1 cellular context compared by ENCODE assay signal in the genomic region with DNA sequence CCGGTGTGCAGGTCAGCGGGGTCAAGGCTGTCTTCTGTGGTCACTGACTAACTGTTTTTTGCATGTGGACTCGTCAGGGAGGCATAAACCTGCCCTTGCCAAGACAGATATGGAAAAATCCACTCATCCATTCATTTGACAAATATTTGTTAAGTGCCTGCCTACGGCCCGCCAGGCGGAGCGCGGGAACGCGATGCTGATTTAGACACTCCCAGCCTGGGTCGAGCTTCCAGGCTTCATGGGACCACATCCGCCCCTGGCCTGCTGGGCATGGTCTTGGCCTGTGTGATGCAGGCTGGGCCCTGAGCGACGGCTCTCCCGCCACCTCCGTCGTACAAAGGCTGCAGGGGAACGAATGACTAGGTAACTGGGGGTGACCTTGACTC.
TF ChIP-seq lines count a peak whose summit lies in the region.

No MANE protein-coding gene starts in this region.

TF ChIP-seq in HepG2, 621 proteins besides CTCF, POLR2A, EP300 and RAD21 (continued from another document and continues in another):
- 0 out of 2 replicates have a peak, but pooled peaks have one; percentile 48 for TF ChIP-seq ZNF280D (CRISPR knock-in tag; IDR thresholded peaks at IDR 0.05)
- peak; percentile 69; the same call in 1 of the 2 replicates for TF ChIP-seq KLF11 (CRISPR knock-in tag; IDR thresholded peaks at IDR 0.05)
- TF ChIP-seq SRSF9 (IDR thresholded peaks at IDR 0.05; ENCODE audit: borderline replicate concordance, insufficient read depth, low read depth, low read length, poor library complexity, severe bottlenecking) = no peak
- 0 out of 2 replicates have a peak, but pooled peaks have one; percentile 41 for TF ChIP-seq KDM6A (CRISPR knock-in tag; IDR thresholded peaks at IDR 0.05; ENCODE audit: low read depth)
- peak; percentile 25; the same call in 1 of the 2 replicates for TF ChIP-seq SP5 (CRISPR knock-in tag; IDR thresholded peaks at IDR 0.05; ENCODE audit: borderline replicate concordance, low read depth)
- peak; percentile 57; the same call in 1 of the 2 replicates for TF ChIP-seq ELF3 (CRISPR knock-in tag; IDR thresholded peaks at IDR 0.05)
- peak; percentile 89 for TF ChIP-seq RFXAP (CRISPR knock-in tag; IDR thresholded peaks at IDR 0.05; ENCODE audit: borderline replicate concordance)
- 0 out of 2 replicates have a peak, but pooled peaks have one; percentile 21 for TF ChIP-seq STAG1 (CRISPR knock-in tag; IDR thresholded peaks at IDR 0.05)
- TF ChIP-seq SMAD3 (CRISPR knock-in tag; IDR thresholded peaks at IDR 0.05) = peak; percentile 67; the same call in 1 of the 2 replicates
- peak in 1 of 2 experiments; percentile 20; a peak in 1 of 4 replicates for TF ChIP-seq HMGXB4 (CRISPR knock-in tag; IDR thresholded peaks at IDR 0.05; ENCODE audit: borderline replicate concordance in 1 of 2, low read depth in 1 of 2)
- TF ChIP-seq MED8 (CRISPR knock-in tag; IDR thresholded peaks at IDR 0.05; ENCODE audit: insufficient replicate concordance) = no peak
- 0 out of 2 replicates have a peak, but pooled peaks have one; percentile 34 for TF ChIP-seq POLR2G (IDR thresholded peaks at IDR 0.05; ENCODE audit: low read depth, low read length)
- no peak for TF ChIP-seq SMAD9 (CRISPR knock-in tag; IDR thresholded peaks at IDR 0.05)
- TF ChIP-seq THAP9 (CRISPR knock-in tag; IDR thresholded peaks at IDR 0.05; ENCODE audit: borderline replicate concordance) = 0 out of 2 replicates have a peak, but pooled peaks have one; percentile 58
- TF ChIP-seq GABPA (IDR thresholded peaks at IDR 0.05; ENCODE audit: low read depth, low read length) = no peak
- TF ChIP-seq GABPA (CRISPR knock-in tag; IDR thresholded peaks at IDR 0.05; ENCODE audit: low read depth) = peak; percentile 53; the same call in 1 of the 2 replicates
- TF ChIP-seq, protein P1, sequence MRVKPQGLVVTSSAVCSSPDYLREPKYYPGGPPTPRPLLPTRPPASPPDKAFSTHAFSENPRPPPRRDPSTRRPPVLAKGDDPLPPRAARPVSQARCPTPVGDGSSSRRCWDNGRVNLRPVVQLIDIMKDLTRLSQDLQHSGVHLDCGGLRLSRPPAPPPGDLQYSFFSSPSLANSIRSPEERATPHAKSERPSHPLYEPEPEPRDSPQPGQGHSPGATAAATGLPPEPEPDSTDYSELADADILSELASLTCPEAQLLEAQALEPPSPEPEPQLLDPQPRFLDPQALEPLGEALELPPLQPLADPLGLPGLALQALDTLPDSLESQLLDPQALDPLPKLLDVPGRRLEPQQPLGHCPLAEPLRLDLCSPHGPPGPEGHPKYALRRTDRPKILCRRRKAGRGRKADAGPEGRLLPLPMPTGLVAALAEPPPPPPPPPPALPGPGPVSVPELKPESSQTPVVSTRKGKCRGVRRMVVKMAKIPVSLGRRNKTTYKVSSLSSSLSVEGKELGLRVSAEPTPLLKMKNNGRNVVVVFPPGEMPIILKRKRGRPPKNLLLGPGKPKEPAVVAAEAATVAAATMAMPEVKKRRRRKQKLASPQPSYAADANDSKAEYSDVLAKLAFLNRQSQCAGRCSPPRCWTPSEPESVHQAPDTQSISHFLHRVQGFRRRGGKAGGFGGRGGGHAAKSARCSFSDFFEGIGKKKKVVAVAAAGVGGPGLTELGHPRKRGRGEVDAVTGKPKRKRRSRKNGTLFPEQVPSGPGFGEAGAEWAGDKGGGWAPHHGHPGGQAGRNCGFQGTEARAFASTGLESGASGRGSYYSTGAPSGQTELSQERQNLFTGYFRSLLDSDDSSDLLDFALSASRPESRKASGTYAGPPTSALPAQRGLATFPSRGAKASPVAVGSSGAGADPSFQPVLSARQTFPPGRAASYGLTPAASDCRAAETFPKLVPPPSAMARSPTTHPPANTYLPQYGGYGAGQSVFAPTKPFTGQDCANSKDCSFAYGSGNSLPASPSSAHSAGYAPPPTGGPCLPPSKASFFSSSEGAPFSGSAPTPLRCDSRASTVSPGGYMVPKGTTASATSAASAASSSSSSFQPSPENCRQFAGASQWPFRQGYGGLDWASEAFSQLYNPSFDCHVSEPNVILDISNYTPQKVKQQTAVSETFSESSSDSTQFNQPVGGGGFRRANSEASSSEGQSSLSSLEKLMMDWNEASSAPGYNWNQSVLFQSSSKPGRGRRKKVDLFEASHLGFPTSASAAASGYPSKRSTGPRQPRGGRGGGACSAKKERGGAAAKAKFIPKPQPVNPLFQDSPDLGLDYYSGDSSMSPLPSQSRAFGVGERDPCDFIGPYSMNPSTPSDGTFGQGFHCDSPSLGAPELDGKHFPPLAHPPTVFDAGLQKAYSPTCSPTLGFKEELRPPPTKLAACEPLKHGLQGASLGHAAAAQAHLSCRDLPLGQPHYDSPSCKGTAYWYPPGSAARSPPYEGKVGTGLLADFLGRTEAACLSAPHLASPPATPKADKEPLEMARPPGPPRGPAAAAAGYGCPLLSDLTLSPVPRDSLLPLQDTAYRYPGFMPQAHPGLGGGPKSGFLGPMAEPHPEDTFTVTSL (CRISPR knock-in tag; IDR thresholded peaks at IDR 0.05; ENCODE audit: borderline replicate concordance) = peak; percentile 38; the same call in 1 of the 2 replicates
- 0 out of 2 replicates have a peak, but pooled peaks have one; percentile 33 for TF ChIP-seq ZNF691 (CRISPR knock-in tag; IDR thresholded peaks at IDR 0.05; ENCODE audit: borderline replicate concordance, low read depth)
- TF ChIP-seq SAP130 (CRISPR knock-in tag; IDR thresholded peaks at IDR 0.05; ENCODE audit: low read depth) = peak; percentile 86
- 0 out of 2 replicates have a peak, but pooled peaks have one; percentile 34 for TF ChIP-seq ARHGAP35 (CRISPR knock-in tag; IDR thresholded peaks at IDR 0.05; ENCODE audit: borderline replicate concordance)
- TF ChIP-seq ZNF350 (CRISPR knock-in tag; IDR thresholded peaks at IDR 0.05; ENCODE audit: borderline replicate concordance, low read depth) = peak; percentile 53
- no peak for TF ChIP-seq EHMT2 (IDR thresholded peaks at IDR 0.05; ENCODE audit: borderline replicate concordance, low read depth, low read length)
- peak; percentile 92 for TF ChIP-seq RXRB (CRISPR knock-in tag; IDR thresholded peaks at IDR 0.05; ENCODE audit: borderline replicate concordance)
- no peak for TF ChIP-seq GZF1 (CRISPR knock-in tag; IDR thresholded peaks at IDR 0.05)
- TF ChIP-seq, protein P2, sequence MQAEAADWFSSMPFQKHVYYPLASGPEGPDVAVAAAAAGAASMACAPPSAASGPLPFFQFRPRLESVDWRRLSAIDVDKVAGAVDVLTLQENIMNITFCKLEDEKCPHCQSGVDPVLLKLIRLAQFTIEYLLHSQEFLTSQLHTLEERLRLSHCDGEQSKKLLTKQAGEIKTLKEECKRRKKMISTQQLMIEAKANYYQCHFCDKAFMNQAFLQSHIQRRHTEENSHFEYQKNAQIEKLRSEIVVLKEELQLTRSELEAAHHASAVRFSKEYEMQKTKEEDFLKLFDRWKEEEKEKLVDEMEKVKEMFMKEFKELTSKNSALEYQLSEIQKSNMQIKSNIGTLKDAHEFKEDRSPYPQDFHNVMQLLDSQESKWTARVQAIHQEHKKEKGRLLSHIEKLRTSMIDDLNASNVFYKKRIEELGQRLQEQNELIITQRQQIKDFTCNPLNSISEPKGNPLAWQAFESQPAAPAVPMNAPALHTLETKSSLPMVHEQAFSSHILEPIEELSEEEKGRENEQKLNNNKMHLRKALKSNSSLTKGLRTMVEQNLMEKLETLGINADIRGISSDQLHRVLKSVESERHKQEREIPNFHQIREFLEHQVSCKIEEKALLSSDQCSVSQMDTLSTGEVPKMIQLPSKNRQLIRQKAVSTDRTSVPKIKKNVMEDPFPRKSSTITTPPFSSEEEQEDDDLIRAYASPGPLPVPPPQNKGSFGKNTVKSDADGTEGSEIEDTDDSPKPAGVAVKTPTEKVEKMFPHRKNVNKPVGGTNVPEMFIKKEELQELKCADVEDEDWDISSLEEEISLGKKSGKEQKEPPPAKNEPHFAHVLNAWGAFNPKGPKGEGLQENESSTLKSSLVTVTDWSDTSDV (CRISPR knock-in tag; IDR thresholded peaks at IDR 0.05) = no peak
- TF ChIP-seq BORCS8-MEF2B (CRISPR knock-in tag; IDR thresholded peaks at IDR 0.05) = peak; percentile 18; the same call in 1 of the 2 replicates
- TF ChIP-seq ZNF816 (CRISPR knock-in tag; IDR thresholded peaks at IDR 0.05; ENCODE audit: borderline replicate concordance) = 0 out of 2 replicates have a peak, but pooled peaks have one; percentile 22
- TF ChIP-seq NR2F2 (IDR thresholded peaks at IDR 0.05; ENCODE audit: borderline replicate concordance, low read depth) = peak; percentile 90
- TF ChIP-seq CREM (IDR thresholded peaks at IDR 0.05) = peak; percentile 21; the same call in 1 of the 2 replicates
- TF ChIP-seq CREM (CRISPR knock-in tag; IDR thresholded peaks at IDR 0.05) = no peak
- TF ChIP-seq ZBTB20 (CRISPR knock-in tag; IDR thresholded peaks at IDR 0.05; ENCODE audit: borderline replicate concordance, low read depth) = peak; percentile 90; the same call in 1 of the 2 replicates
- peak; percentile 94 for TF ChIP-seq SALL1 (CRISPR knock-in tag; IDR thresholded peaks at IDR 0.05)
- TF ChIP-seq KLF15 (CRISPR knock-in tag; IDR thresholded peaks at IDR 0.05; ENCODE audit: borderline replicate concordance) = peak; percentile 40; the same call in 1 of the 2 replicates
- peak; percentile 71; the same call in 1 of the 2 replicates for TF ChIP-seq TARDBP (CRISPR knock-in tag; IDR thresholded peaks at IDR 0.05)
- TF ChIP-seq, protein P3, sequence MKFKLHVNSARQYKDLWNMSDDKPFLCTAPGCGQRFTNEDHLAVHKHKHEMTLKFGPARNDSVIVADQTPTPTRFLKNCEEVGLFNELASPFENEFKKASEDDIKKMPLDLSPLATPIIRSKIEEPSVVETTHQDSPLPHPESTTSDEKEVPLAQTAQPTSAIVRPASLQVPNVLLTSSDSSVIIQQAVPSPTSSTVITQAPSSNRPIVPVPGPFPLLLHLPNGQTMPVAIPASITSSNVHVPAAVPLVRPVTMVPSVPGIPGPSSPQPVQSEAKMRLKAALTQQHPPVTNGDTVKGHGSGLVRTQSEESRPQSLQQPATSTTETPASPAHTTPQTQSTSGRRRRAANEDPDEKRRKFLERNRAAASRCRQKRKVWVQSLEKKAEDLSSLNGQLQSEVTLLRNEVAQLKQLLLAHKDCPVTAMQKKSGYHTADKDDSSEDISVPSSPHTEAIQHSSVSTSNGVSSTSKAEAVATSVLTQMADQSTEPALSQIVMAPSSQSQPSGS (CRISPR knock-in tag; IDR thresholded peaks at IDR 0.05) = peak; percentile 23; the same call in 1 of the 2 replicates
- TF ChIP-seq MXD1 (CRISPR knock-in tag; IDR thresholded peaks at IDR 0.05) = no peak
- TF ChIP-seq FLYWCH1 (CRISPR knock-in tag; IDR thresholded peaks at IDR 0.05) = no peak
- peak; percentile 90 for TF ChIP-seq MED1 (CRISPR knock-in tag; IDR thresholded peaks at IDR 0.05)
- TF ChIP-seq ZNF558 (CRISPR knock-in tag; IDR thresholded peaks at IDR 0.05; ENCODE audit: borderline replicate concordance) = no peak
